ENCODE assay signal across 22 cellular contexts in genomic region chr11:128373011-128373410, GRCh38.
"Had no signal": no experiment of that assay in that cellular context is flagged by ENCODE, and none has a peak within 500 bp of the region (broad histone marks: within the 10 kb centered on the region; RNA-seq: fewer than 3 reads in every experiment).

No MANE protein-coding gene starts in this region.

- H3K4me3 Mint-ChIP-seq: activated CD8-positive, alpha-beta T cell treated with anti-CD3 and anti-CD28 coated beads, Interleukin-2, amount 10 ng/mL, durations not matched to agents 7 days and 5 days; activated naive CD8-positive, alpha-beta T cell treated with anti-CD3 and anti-CD28 coated beads, Interleukin-2, amount 10 ng/mL, durations not matched to agents 7 days and 5 days; T-helper 1 cell treated with Interleukin-12 subunit alpha and Interleukin-12 subunit beta and Interleukin-4 antibody, amounts not matched to agents 30 μg/mL and 1 μg/mL, for 36 hours; WTC11 had no signal

- H3K9me3 ChIP-seq: body of pancreas had no signal

- DNase-seq: activated CD4-positive, alpha-beta T cell treated with anti-CD3 and anti-CD28 coated beads for 48 hours; activated CD4-positive, alpha-beta T cell treated with anti-CD3 and anti-CD28 coated beads, Interleukin-2, amount 50 U/mL, for 4 hours; activated CD4-positive, CD25-positive, alpha-beta regulatory T cell treated with anti-CD3 and anti-CD28 coated beads, Interleukin-2, amount 50 U/mL, for 72 hours; activated CD8-positive, alpha-beta memory T cell treated with anti-CD3 and anti-CD28 coated beads, Interleukin-2, amount 50 U/mL, for 48 hours; activated CD8-positive, alpha-beta T cell treated with anti-CD3 and anti-CD28 coated beads, Interleukin-2, amount 10 ng/mL, durations not matched to agents 7 days and 5 days; activated naive CD4-positive, alpha-beta T cell treated with anti-CD3 and anti-CD28 coated beads, Interleukin-2, amount 50 U/mL, for 16 hours; activated naive CD8-positive, alpha-beta T cell treated with anti-CD3 and anti-CD28 coated beads, Interleukin-2, amount 10 ng/mL, durations not matched to agents 7 days and 5 days; activated T-cell treated with anti-CD3 and anti-CD28 coated beads, Interleukin-2, amount 50 U/mL, for 1 hour; aorta; body of pancreas; central memory CD4-positive, alpha-beta T cell; MM.1S; NCI-H146; NCI-H187 treated with DMSO at 0.1 percent for 48 hours; NCI-H2081 treated with DMSO at 0.1 percent for 48 hours; NCI-H2171 treated with DMSO at 0.1 percent for 48 hours; NCI-H226; PC-9; SHP77 treated with DMSO at 0.1 percent for 48 hours had no signal

- H3K27ac Mint-ChIP-seq: activated CD8-positive, alpha-beta T cell treated with anti-CD3 and anti-CD28 coated beads, Interleukin-2, amount 10 ng/mL, durations not matched to agents 7 days and 5 days; activated naive CD8-positive, alpha-beta T cell treated with anti-CD3 and anti-CD28 coated beads, Interleukin-2, amount 10 ng/mL, durations not matched to agents 7 days and 5 days; T-helper 1 cell treated with Interleukin-12 subunit alpha and Interleukin-12 subunit beta and Interleukin-4 antibody, amounts not matched to agents 30 μg/mL and 1 μg/mL, for 36 hours; WTC11 had no signal

- H3K27me3 ChIP-seq: body of pancreas had no signal

- H3K27ac ChIP-seq: body of pancreas, PC-9 had no signal

- ATAC-seq: activated CD8-positive, alpha-beta T cell treated with anti-CD3 and anti-CD28 coated beads, Interleukin-2, amount 10 ng/mL, durations not matched to agents 7 days and 5 days; body of pancreas; WTC11 had no signal

- H3K36me3 Mint-ChIP-seq: WTC11 had no signal

- H3K4me3 ChIP-seq: body of pancreas, PC-9 had no signal

- FAIRE-seq: bronchial epithelial cell had no signal

- H3K4me1 ChIP-seq: body of pancreas had no signal

- H3K4me2 ChIP-seq: PC-9 had no signal

- H2AFZ ChIP-seq: PC-9 had no signal
